ENCODE assay signal across 1 cellular context in genomic region chr1:23864801-23865542, GRCh38.
TF ChIP-seq lines count a peak whose summit lies in the region.

No MANE protein-coding gene starts in this region.

TF ChIP-seq in K562, 482 proteins besides CTCF, POLR2A, EP300 and RAD21:
- TF ChIP-seq ETV6 (IDR thresholded peaks at IDR 0.05; ENCODE audit: borderline replicate concordance in 1 of 2, low read depth in 2 of 2, low read length in 1 of 2) (no peak), ETV6 (CRISPR knock-in tag; IDR thresholded peaks at IDR 0.05; ENCODE audit: borderline replicate concordance) (no peak), IRF2 (CRISPR knock-in tag; IDR thresholded peaks at IDR 0.05) (0 out of 2 replicates have a peak, but pooled peaks have one; percentile 23), SREBF1 (IDR thresholded peaks at IDR 0.05; ENCODE audit: borderline replicate concordance, low read depth, low read length) (no peak), MYC (IDR thresholded peaks at IDR 0.05; ENCODE audit: low read depth, low read length) (no peak), MYC (CRISPR knock-in tag; IDR thresholded peaks at IDR 0.05; ENCODE audit: borderline replicate concordance, low read depth) (no peak), STAT5A (IDR thresholded peaks at IDR 0.05; ENCODE audit: borderline replicate concordance, low read length) (no peak), DMBX1 (CRISPR knock-in tag; IDR thresholded peaks at IDR 0.05; ENCODE audit: borderline replicate concordance) (no peak), RBM15 (IDR thresholded peaks at IDR 0.05; ENCODE audit: insufficient read depth, low read length) (no peak)
